Comparison of ENCODE assay signal across 14 cellular contexts in genomic region chr7:96789914-96790313, GRCh38.
DNase-seq lines count a peak whose midpoint lies in the region; ATAC-seq and TF ChIP-seq lines count a peak whose summit lies in the region.
"Had no signal": no experiment of that assay in that cellular context is flagged by ENCODE, and none has a peak within 500 bp of the region (broad histone marks: within the 10 kb centered on the region; RNA-seq: fewer than 3 reads in every experiment).

No MANE protein-coding gene starts in this region.

- H4K20me1 ChIP-seq in PC-3 (ENCODE audit: low read length) = no peaks in the 10 kb centered on the region

- H3K9me2 ChIP-seq in PC-3 (replicated peaks; ENCODE audit: low read length) = no peaks in the 10 kb centered on the region

- no peaks in the 10 kb centered on the region for H3K79me2 ChIP-seq in PC-3 (ENCODE audit: low read length)

- ATAC-seq in PC-3 (no peak), esophagus mucosa (peak; percentile 52), HG02938 (IDR thresholded peaks at IDR 0.05; ENCODE audit: unreplicated experiment) (no peak)

- no peaks in the 10 kb centered on the region for H3K9me3 ChIP-seq in PC-3 (ENCODE audit: low read length)
- H3K9me3 ChIP-seq: Caco-2, HAP-1 had no signal

- CTCF ChIA-PET in PC-3 (lab: Charles Lee) = no interaction called here

- no peak overlapping the region for H3K9ac ChIP-seq in PC-3 (ENCODE audit: low read length)

- POLR2A ChIA-PET in PC-3 (lab: Charles Lee; ENCODE audit: unreplicated experiment) = no interaction called here

- H3K36me3 ChIP-seq in PC-3 (ENCODE audit: low read depth, low read length) = no peaks in the 10 kb centered on the region
- H3K36me3 ChIP-seq: HAP-1 had no signal

- no peaks in the 10 kb centered on the region for H3K27me3 ChIP-seq in PC-3 (ENCODE audit: low read length)

- no peak for TF ChIP-seq CTCF in PC-3 (conservative IDR thresholded peaks at IDR 0.05; ENCODE audit: low read depth, low read length)

- DNase-seq in NOMO-1 treated with DMSO at 0.1 percent for 48 hours (lab: John Stamatoyannopoulos, UW; ENCODE audit: unreplicated experiment) (peak; percentile 92), PC-3 (peak; percentile 9), germinal center (ENCODE audit: low spot score) (no peak)
- DNase-seq in activated CD4-positive, alpha-beta T cell treated with anti-CD3 and anti-CD28 coated beads, Interleukin-2, amount 50 U/mL, for 1 hour = no peak
- DNase-seq in stimulated activated CD4-positive, alpha-beta T cell treated with anti-CD3 and anti-CD28 coated beads, Interleukin-15, amount 100 ng/mL, for 24 hours = no peak
- DNase-seq: Caco-2; CD8-positive, alpha-beta memory T cell; DND-41; GDM1; GOT3 had no signal

- no TSS peak for BruUV-seq in PC-3 (replicated peaks; lab: Mats Ljungman, UMichigan)

- no peak overlapping the region for H3K4me2 ChIP-seq in PC-3 (ENCODE audit: low read length)

- H3K27ac ChIP-seq in PC-3 (ENCODE audit: low read length) = no peak overlapping the region
- H3K27ac ChIP-seq: HL-60 had no signal

- no peak overlapping the region for H2AFZ ChIP-seq in PC-3 (ENCODE audit: low read length)

- intact Hi-C loops in PC-3 (cut with micrococcal nuclease) = loop anchor here (10.0 kb wide), 1 partner anchor 375 kb away; no protein-coding TSS in a partner anchor

- no peak overlapping the region for H3K4me3 ChIP-seq in PC-3 (ENCODE audit: low read length)
- H3K4me3 ChIP-seq: HAP-1 had no signal

- peaks cover 4% of the 10 kb centered on the region; the same call in 1 of the 2 replicates for H3K4me1 ChIP-seq in PC-3 (ENCODE audit: insufficient read depth, low read length)
- H3K4me1 ChIP-seq: Caco-2 had no signal

- no peaks in the 10 kb centered on the region for H3F3A ChIP-seq in PC-3 (ENCODE audit: low read length, unreplicated experiment)

Comparison
In these comparisons a context has a peak if more than half of its experiments do, and no peak if none do; other contexts are left out.
1. DNase-seq: peak in NOMO-1 treated with DMSO at 0.1 percent for 48 hours (single experiment) and PC-3 (single experiment); none in germinal center (single experiment), activated CD4-positive, alpha-beta T cell treated with anti-CD3 and anti-CD28 coated beads, Interleukin-2, amount 50 U/mL, for 1 hour (single experiment) and stimulated activated CD4-positive, alpha-beta T cell treated with anti-CD3 and anti-CD28 coated beads, Interleukin-15, amount 100 ng/mL, for 24 hours (single experiment).